ENCODE assay signal across 29 cellular contexts in genomic region chr4:186712690-186713089, GRCh38. TPM values are rescaled to one million over a fixed set of nuclear protein-coding genes. Genes with fewer than 3 reads are reported as not detected.
DNase-seq lines count a peak whose midpoint lies in the region; ATAC-seq and TF ChIP-seq lines count a peak whose summit lies in the region.
"Had no signal": no experiment of that assay in that cellular context is flagged by ENCODE, and none has a peak within 500 bp of the region (broad histone marks: within the 10 kb centered on the region; RNA-seq: fewer than 3 reads in every experiment).

No MANE protein-coding gene starts in this region.

- no peaks in the 10 kb centered on the region for H3F3A ChIP-seq in PC-3 (ENCODE audit: low read length, unreplicated experiment)

- H3K4me3 ChIP-seq in left ventricle myocardium inferior, result no peak overlapping the region
- H3K4me3 ChIP-seq in PC-3 (ENCODE audit: low read length), result no peak overlapping the region
- H3K4me3 ChIP-seq in sigmoid colon, result no peak overlapping the region
- H3K4me3 ChIP-seq: esophagus squamous epithelium, gastroesophageal sphincter, MG63, SJCRH30, tibial artery had no signal

- H2AFZ ChIP-seq in PC-3 (ENCODE audit: low read length), result no peak overlapping the region

- peaks cover 54% of the 10 kb centered on the region for H3K4me1 Mint-ChIP-seq in WTC11
- H3K4me1 Mint-ChIP-seq: activated T-helper 17 cell treated with anti-CD3 and anti-CD28 coated beads, Interleukin-2, amount 50 U/mL, for 72 hours; naive thymus-derived CD4-positive, alpha-beta T cell; T-helper 17 cell had no signal

- TF ChIP-seq POLR2A in sigmoid colon (IDR thresholded peaks at IDR 0.05), result no peak

- H3K9me3 ChIP-seq in left ventricle myocardium inferior (replicated peaks) (no peaks in the 10 kb centered on the region), PC-3 (ENCODE audit: low read length) (no peaks in the 10 kb centered on the region), sigmoid colon (no peaks in the 10 kb centered on the region)
- H3K9me3 ChIP-seq: esophagus squamous epithelium, gastroesophageal sphincter, MG63, SJCRH30, tibial artery had no signal

- BruUV-seq in PC-3 (replicated peaks; lab: Mats Ljungman, UMichigan), result no TSS peak

- peaks cover 15% of the 10 kb centered on the region for H3K36me3 ChIP-seq in left ventricle myocardium inferior
- peaks cover 18% of the 10 kb centered on the region; the same call in 1 of the 2 replicates for H3K36me3 ChIP-seq in PC-3 (ENCODE audit: low read depth, low read length)
- H3K36me3 ChIP-seq in sigmoid colon, result peaks cover 0 to 13% (median 9%) of the 10 kb centered on the region in 4 donors

- intact Hi-C loops in Right ventricle myocardium inferior (cut with DNase I), result no loop called here
- intact Hi-C loops in cardiac septum (cut with DNase I), result no loop called here
- intact Hi-C loops in left ventricle myocardium inferior (cut with micrococcal nuclease), result no loop called here
- intact Hi-C loops in PC-3 (cut with micrococcal nuclease), result no loop called here
- intact Hi-C loops in sigmoid colon (cut with DNase I), result no loop called here

- H3K4me3 Mint-ChIP-seq in WTC11, result no peak overlapping the region
- H3K4me3 Mint-ChIP-seq: activated T-helper 17 cell treated with anti-CD3 and anti-CD28 coated beads, Interleukin-2, amount 50 U/mL, for 72 hours; IgD-negative memory B cell; naive thymus-derived CD4-positive, alpha-beta T cell; stimulated activated naive CD8-positive, alpha-beta T cell treated with anti-CD3 and anti-CD28 coated beads, Interleukin-15, Interleukin-2, amounts not matched to agents 100 ng/mL and 50 ng/mL, for 24 hours; T-helper 17 cell had no signal

- peaks cover 17% of the 10 kb centered on the region; the same call in 1 of the 2 replicates for H4K20me1 ChIP-seq in PC-3 (ENCODE audit: low read length)

- no peak for TF ChIP-seq EP300 in sigmoid colon (IDR thresholded peaks at IDR 0.05)

- peak; percentile 86 for ATAC-seq in Right ventricle myocardium inferior
- ATAC-seq in WTC11, result peak; percentile 56
- no peak for ATAC-seq in PC-3
- ATAC-seq in HG03460 (IDR thresholded peaks at IDR 0.05; ENCODE audit: unreplicated experiment), result no peak
- ATAC-seq: activated naive CD4-positive, alpha-beta T cell treated with anti-CD3 and anti-CD28 coated beads, Interleukin-2, amount 50 U/mL, for 72 hours; activated T-helper 17 cell treated with anti-CD3 and anti-CD28 coated beads, Interleukin-2, amount 50 U/mL, for 72 hours; gastroesophageal sphincter; naive thymus-derived CD4-positive, alpha-beta T cell; T-helper 17 cell had no signal

- no peaks in the 10 kb centered on the region for H3K9me3 Mint-ChIP-seq in WTC11

- 83 to 90% methylated on average over 7 of the region's 7 CpGs for WGBS in sigmoid colon, 2 donors

- no peaks in the 10 kb centered on the region for H3K27me3 Mint-ChIP-seq in WTC11 (ENCODE audit: low read depth)
- H3K27me3 Mint-ChIP-seq: activated T-helper 17 cell treated with anti-CD3 and anti-CD28 coated beads, Interleukin-2, amount 50 U/mL, for 72 hours; IgD-negative memory B cell; stimulated activated naive CD8-positive, alpha-beta T cell treated with anti-CD3 and anti-CD28 coated beads, Interleukin-15, Interleukin-2, amounts not matched to agents 100 ng/mL and 50 ng/mL, for 24 hours; T-helper 17 cell had no signal

- H3K27me3 ChIP-seq in left ventricle myocardium inferior (ENCODE audit: low read depth) (no peaks in the 10 kb centered on the region), PC-3 (ENCODE audit: low read length) (no peaks in the 10 kb centered on the region), sigmoid colon (no peaks in the 10 kb centered on the region)
- H3K27me3 ChIP-seq: esophagus squamous epithelium, gastroesophageal sphincter, MG63, SJCRH30, tibial artery had no signal

- TF ChIP-seq CTCF in WTC11 (IDR thresholded peaks at IDR 0.05) (no peak), left ventricle myocardium inferior (IDR thresholded peaks at IDR 0.05; ENCODE audit: borderline replicate concordance) (no peak), PC-3 (conservative IDR thresholded peaks at IDR 0.05; ENCODE audit: low read depth, low read length) (no peak), sigmoid colon (IDR thresholded peaks at IDR 0.05) (no peak)

- H3K9me2 ChIP-seq in PC-3 (replicated peaks; ENCODE audit: low read length), result no peaks in the 10 kb centered on the region

- H3K27ac ChIP-seq in left ventricle myocardium inferior (replicated peaks), result peak overlapping the region; percentile 61
- no peak overlapping the region for H3K27ac ChIP-seq in PC-3 (ENCODE audit: low read length)
- peak overlapping the region in 2 of 4 donors; percentile 73 to 78 for H3K27ac ChIP-seq in sigmoid colon
- H3K27ac ChIP-seq: esophagus squamous epithelium, gastroesophageal sphincter, SJCRH30, tibial artery had no signal

- H3K27ac Mint-ChIP-seq in WTC11, result no peak overlapping the region
- H3K27ac Mint-ChIP-seq: activated naive CD4-positive, alpha-beta T cell treated with anti-CD3 and anti-CD28 coated beads, Interleukin-2, amount 50 U/mL, for 72 hours; activated T-helper 17 cell treated with anti-CD3 and anti-CD28 coated beads, Interleukin-2, amount 50 U/mL, for 72 hours; IgD-negative memory B cell; naive thymus-derived CD4-positive, alpha-beta T cell; stimulated activated naive CD8-positive, alpha-beta T cell treated with anti-CD3 and anti-CD28 coated beads, Interleukin-15, Interleukin-2, amounts not matched to agents 100 ng/mL and 50 ng/mL, for 24 hours; T-helper 17 cell had no signal

- H3K79me2 ChIP-seq in PC-3 (ENCODE audit: low read length), result peaks cover 100% of the 10 kb centered on the region

- POLR2A ChIA-PET in WTC11 (lab: Charles Lee) (no interaction called here), PC-3 (lab: Charles Lee; ENCODE audit: unreplicated experiment) (no interaction called here)

- peaks cover 21% of the 10 kb centered on the region for H3K36me3 Mint-ChIP-seq in WTC11
- H3K36me3 Mint-ChIP-seq: IgD-negative memory B cell had no signal

- H3K4me1 ChIP-seq in left ventricle myocardium inferior, result peaks cover 87% of the 10 kb centered on the region
- no peaks in the 10 kb centered on the region for H3K4me1 ChIP-seq in PC-3 (ENCODE audit: insufficient read depth, low read length)
- peaks cover 0 to 51% (median 46%) of the 10 kb centered on the region in 4 donors for H3K4me1 ChIP-seq in sigmoid colon
- H3K4me1 ChIP-seq: SJCRH30 had no signal

- no peak overlapping the region for H3K9ac ChIP-seq in PC-3 (ENCODE audit: low read length)

- no peak overlapping the region for H3K4me2 ChIP-seq in PC-3 (ENCODE audit: low read length)

- DNase-seq in Right ventricle myocardium inferior (ENCODE audit: missing footprints) (no peak), cardiac septum (ENCODE audit: low spot score) (no peak), WTC11 (ENCODE audit: low spot score) (no peak), left ventricle myocardium inferior (peak; percentile 33), anterior cingulate cortex (lab: John Stamatoyannopoulos, UW) (no peak), PC-3 (no peak), sigmoid colon (no peak)
- DNase-seq: activated CD4-positive, alpha-beta T cell treated with anti-CD3 and anti-CD28 coated beads, Interleukin-2, amount 50 U/mL, for 1 hour; COR-L47; DMS79 treated with DMSO at 0.1 percent for 48 hours; effector memory CD4-positive, alpha-beta T cell; esophagus squamous epithelium; mammary epithelial cell; MG63; naive thymus-derived CD4-positive, alpha-beta T cell; NCI-H146; NCI-H2171 treated with DMSO at 0.1 percent for 48 hours; NCI-H69; occipital lobe; OCI-M1; SJCRH30; T-helper 17 cell; tibial artery had no signal

- CTCF ChIA-PET in WTC11 (lab: Charles Lee) (no interaction called here), PC-3 (lab: Charles Lee) (no interaction called here)

TF ChIP-seq in WTC11, 78 proteins besides CTCF, POLR2A, EP300 and RAD21 (continues in another document):
- TF ChIP-seq USF2 (CRISPR knock-in tag; IDR thresholded peaks at IDR 0.05), result no peak
- TF ChIP-seq AFF4 (CRISPR knock-in tag; IDR thresholded peaks at IDR 0.05; ENCODE audit: borderline replicate concordance), result no peak
- no peak for TF ChIP-seq KAT7 (CRISPR knock-in tag; IDR thresholded peaks at IDR 0.05; ENCODE audit: borderline replicate concordance)

RNA-seq across cellular contexts. Expression of gene FAT1, which starts 11.0 kb away (rescaled TPM):
- 55.2 TPM for total RNA-seq in Right ventricle myocardium inferior
- total RNA-seq in cardiac septum, result 90.7 TPM
- 155 to 172 TPM (median 162 TPM) in 3 replicates for total RNA-seq in WTC11 (2021)
- 59.1 TPM for total RNA-seq in left ventricle myocardium inferior
- 91.1 and 92.4 TPM in 2 replicates for total RNA-seq in PC-3 (2014; rRNA removed)
- 100 to 1,000 TPM in 3 of 4 donors, 10 to 100 TPM in 1; 93.1 to 146 (median 125) TPM for total RNA-seq in sigmoid colon
- 10 to 100 TPM; 12.6 to 72.3 (median 15.0) TPM for polyA plus RNA-seq in sigmoid colon
- total RNA-seq: activated T-helper 17 cell treated with anti-CD3 and anti-CD28 coated beads, Interleukin-2, amount 50 U/mL, for 72 hours; T-helper 17 cell had no signal
- polyA plus RNA-seq: IgD-negative memory B cell; naive thymus-derived CD4-positive, alpha-beta T cell had no signal

Comparison
In these comparisons a context has a peak if more than half of its experiments do, and no peak if none do; other contexts are left out.
1. ATAC-seq: peak in Right ventricle myocardium inferior (single experiment) and WTC11 (single experiment); none in PC-3 (single experiment) and HG03460 (single experiment).